ENCODE assay signal across 8 cellular contexts in the genomic region with DNA sequence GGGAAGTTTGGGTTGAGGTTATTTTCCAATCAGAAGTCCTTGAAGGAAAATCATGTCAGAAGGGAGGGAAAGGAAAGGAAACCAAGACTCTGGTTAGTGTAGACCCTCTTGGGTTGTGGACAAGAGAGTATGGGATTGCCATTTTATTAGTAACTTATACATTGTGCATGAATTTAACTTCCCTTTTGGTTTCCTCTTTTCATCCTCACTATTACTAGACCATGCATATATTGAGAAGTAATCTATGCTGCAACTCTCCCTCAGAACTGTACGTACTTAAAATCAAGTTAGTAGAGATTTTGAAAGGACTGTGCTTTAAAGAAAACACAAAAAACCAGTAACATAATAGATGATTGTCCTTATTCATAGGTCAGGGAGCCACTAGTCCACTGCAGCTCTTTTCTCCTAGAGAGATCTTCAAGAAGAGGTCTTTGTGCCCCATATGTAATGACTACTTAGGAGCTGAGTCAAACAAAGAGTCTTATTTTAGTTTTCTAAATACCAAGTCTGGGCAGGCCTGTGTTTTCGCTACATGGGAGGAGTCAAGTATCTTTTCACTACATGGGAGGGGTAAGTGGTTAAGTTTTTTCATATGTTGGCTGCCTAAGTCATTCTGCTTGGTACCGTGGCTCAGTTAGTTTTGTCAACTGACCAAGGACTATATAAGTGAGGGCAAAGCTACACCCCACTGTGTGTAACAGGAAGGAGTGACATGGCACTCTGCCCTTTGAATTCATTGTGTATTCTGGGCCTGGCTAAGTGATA. TPM values are rescaled to one million over a fixed set of nuclear protein-coding genes. Genes with fewer than 3 reads are reported as not detected.
A peak's percentile ranks its signal among the peaks of the same experiment; 100 is the strongest.
DNase-seq lines count a peak whose midpoint lies in the region; ATAC-seq and TF ChIP-seq lines count a peak whose summit lies in the region.

No MANE protein-coding gene starts in this region.

- H3K36me3 Mint-ChIP-seq in neural crest cell (ENCODE audit: low read depth) = no peaks in the 10 kb centered on the region

- peaks cover 18% of the 10 kb centered on the region for H3K4me1 Mint-ChIP-seq in neural crest cell

- no peak for TF ChIP-seq CTCF in neural crest cell (conservative IDR thresholded peaks at IDR 0.05)

- DNase-seq in NOMO-1 treated with dmso at 0.1 percent for 144 hours (lab: John Stamatoyannopoulos, UW; ENCODE audit: unreplicated experiment) (peak; percentile 51), neural crest cell (ENCODE audit: low read depth, low spot score) (no peak), COLO668 (lab: John Stamatoyannopoulos, UW; ENCODE audit: unreplicated experiment) (no peak), erythroblast (lab: John Stamatoyannopoulos, UW) (no peak), NCI-H2081 (lab: John Stamatoyannopoulos, UW) (no peak)

- TF ChIP-seq POLR2A in GM18951 (IDR thresholded peaks at IDR 0.05; ENCODE audit: extremely low read depth, insufficient read depth, insufficient read length) = peak; percentile 17
- no peak for TF ChIP-seq POLR2A in erythroblast (IDR thresholded peaks at IDR 0.05; ENCODE audit: low read length)

- ATAC-seq in HG02678 (IDR thresholded peaks at IDR 0.05; ENCODE audit: unreplicated experiment) = peak; percentile 85
- no peak for ATAC-seq in SK-N-SH treated with all-trans-retinoic acid at 6 μM for 48 hours

- peak overlapping the region; percentile 24 for H3K4me3 Mint-ChIP-seq in neural crest cell

- peak overlapping the region; percentile 1 for H3K27ac Mint-ChIP-seq in neural crest cell (ENCODE audit: unreplicated experiment)

- in situ Hi-C loops in GM18951 (cut with MboI; ENCODE audit: low sequenced_read_pairs, unreplicated experiment) = no loop called here

- no peaks in the 10 kb centered on the region for H3K27me3 Mint-ChIP-seq in neural crest cell (ENCODE audit: low read depth)

- H3K9me3 Mint-ChIP-seq in neural crest cell = peaks cover 2% of the 10 kb centered on the region

TF ChIP-seq in SK-N-SH treated with all-trans-retinoic acid at 6 μM for 48 hours, 23 proteins besides CTCF, POLR2A, EP300 and RAD21:
- TF ChIP-seq TOX (CRISPR knock-in tag; IDR thresholded peaks at IDR 0.05; ENCODE audit: borderline replicate concordance) (no peak), RARB (CRISPR knock-in tag; IDR thresholded peaks at IDR 0.05) (no peak), PPARA (CRISPR knock-in tag; IDR thresholded peaks at IDR 0.05; ENCODE audit: borderline replicate concordance) (no peak), ZNF70 (CRISPR knock-in tag; IDR thresholded peaks at IDR 0.05) (no peak), OSR1 (CRISPR knock-in tag; IDR thresholded peaks at IDR 0.05) (no peak), SNAI2 (CRISPR knock-in tag; IDR thresholded peaks at IDR 0.05) (no peak), ZNF565 (CRISPR knock-in tag; conservative IDR thresholded peaks at IDR 0.05; ENCODE audit: low read depth) (no peak), GLIS3 (CRISPR knock-in tag; IDR thresholded peaks at IDR 0.05) (no peak), ZFP30 (CRISPR knock-in tag; IDR thresholded peaks at IDR 0.05) (no peak)
- TF ChIP-seq, protein P1, sequence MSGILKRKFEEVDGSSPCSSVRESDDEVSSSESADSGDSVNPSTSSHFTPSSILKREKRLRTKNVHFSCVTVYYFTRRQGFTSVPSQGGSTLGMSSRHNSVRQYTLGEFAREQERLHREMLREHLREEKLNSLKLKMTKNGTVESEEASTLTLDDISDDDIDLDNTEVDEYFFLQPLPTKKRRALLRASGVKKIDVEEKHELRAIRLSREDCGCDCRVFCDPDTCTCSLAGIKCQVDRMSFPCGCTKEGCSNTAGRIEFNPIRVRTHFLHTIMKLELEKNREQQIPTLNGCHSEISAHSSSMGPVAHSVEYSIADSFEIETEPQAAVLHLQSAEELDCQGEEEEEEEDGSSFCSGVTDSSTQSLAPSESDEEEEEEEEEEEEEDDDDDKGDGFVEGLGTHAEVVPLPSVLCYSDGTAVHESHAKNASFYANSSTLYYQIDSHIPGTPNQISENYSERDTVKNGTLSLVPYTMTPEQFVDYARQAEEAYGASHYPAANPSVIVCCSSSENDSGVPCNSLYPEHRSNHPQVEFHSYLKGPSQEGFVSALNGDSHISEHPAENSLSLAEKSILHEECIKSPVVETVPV (CRISPR knock-in tag; IDR thresholded peaks at IDR 0.05) = no peak
- TF ChIP-seq, protein P2, sequence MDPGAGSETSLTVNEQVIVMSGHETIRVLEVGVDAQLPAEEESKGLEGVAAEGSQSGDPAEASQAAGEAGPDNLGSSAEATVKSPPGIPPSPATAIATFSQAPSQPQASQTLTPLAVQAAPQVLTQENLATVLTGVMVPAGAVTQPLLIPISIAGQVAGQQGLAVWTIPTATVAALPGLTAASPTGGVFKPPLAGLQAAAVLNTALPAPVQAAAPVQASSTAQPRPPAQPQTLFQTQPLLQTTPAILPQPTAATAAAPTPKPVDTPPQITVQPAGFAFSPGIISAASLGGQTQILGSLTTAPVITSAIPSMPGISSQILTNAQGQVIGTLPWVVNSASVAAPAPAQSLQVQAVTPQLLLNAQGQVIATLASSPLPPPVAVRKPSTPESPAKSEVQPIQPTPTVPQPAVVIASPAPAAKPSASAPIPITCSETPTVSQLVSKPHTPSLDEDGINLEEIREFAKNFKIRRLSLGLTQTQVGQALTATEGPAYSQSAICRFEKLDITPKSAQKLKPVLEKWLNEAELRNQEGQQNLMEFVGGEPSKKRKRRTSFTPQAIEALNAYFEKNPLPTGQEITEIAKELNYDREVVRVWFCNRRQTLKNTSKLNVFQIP (CRISPR knock-in tag; IDR thresholded peaks at IDR 0.05; ENCODE audit: borderline replicate concordance, low read depth) = no peak
- TF ChIP-seq, protein P3, sequence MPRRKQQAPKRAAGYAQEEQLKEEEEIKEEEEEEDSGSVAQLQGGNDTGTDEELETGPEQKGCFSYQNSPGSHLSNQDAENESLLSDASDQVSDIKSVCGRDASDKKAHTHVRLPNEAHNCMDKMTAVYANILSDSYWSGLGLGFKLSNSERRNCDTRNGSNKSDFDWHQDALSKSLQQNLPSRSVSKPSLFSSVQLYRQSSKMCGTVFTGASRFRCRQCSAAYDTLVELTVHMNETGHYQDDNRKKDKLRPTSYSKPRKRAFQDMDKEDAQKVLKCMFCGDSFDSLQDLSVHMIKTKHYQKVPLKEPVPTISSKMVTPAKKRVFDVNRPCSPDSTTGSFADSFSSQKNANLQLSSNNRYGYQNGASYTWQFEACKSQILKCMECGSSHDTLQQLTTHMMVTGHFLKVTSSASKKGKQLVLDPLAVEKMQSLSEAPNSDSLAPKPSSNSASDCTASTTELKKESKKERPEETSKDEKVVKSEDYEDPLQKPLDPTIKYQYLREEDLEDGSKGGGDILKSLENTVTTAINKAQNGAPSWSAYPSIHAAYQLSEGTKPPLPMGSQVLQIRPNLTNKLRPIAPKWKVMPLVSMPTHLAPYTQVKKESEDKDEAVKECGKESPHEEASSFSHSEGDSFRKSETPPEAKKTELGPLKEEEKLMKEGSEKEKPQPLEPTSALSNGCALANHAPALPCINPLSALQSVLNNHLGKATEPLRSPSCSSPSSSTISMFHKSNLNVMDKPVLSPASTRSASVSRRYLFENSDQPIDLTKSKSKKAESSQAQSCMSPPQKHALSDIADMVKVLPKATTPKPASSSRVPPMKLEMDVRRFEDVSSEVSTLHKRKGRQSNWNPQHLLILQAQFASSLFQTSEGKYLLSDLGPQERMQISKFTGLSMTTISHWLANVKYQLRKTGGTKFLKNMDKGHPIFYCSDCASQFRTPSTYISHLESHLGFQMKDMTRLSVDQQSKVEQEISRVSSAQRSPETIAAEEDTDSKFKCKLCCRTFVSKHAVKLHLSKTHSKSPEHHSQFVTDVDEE (CRISPR knock-in tag; IDR thresholded peaks at IDR 0.05) = no peak

RNA-seq across cellular contexts. Expression of a gene that starts 25.2 kb away (rescaled TPM):
- 22.8 and 24.6 TPM in 2 replicates for total RNA-seq in neural crest cell
